In genomic region chr4:777520-778262, GRCh38 we compare ENCODE assay signal across 1 cellular context.
TF ChIP-seq lines count a peak whose summit lies in the region.

No MANE protein-coding gene starts in this region.

TF ChIP-seq in HepG2, 621 proteins besides CTCF, POLR2A, EP300 and RAD21 (continued from another document):
- TF ChIP-seq, protein P1, sequence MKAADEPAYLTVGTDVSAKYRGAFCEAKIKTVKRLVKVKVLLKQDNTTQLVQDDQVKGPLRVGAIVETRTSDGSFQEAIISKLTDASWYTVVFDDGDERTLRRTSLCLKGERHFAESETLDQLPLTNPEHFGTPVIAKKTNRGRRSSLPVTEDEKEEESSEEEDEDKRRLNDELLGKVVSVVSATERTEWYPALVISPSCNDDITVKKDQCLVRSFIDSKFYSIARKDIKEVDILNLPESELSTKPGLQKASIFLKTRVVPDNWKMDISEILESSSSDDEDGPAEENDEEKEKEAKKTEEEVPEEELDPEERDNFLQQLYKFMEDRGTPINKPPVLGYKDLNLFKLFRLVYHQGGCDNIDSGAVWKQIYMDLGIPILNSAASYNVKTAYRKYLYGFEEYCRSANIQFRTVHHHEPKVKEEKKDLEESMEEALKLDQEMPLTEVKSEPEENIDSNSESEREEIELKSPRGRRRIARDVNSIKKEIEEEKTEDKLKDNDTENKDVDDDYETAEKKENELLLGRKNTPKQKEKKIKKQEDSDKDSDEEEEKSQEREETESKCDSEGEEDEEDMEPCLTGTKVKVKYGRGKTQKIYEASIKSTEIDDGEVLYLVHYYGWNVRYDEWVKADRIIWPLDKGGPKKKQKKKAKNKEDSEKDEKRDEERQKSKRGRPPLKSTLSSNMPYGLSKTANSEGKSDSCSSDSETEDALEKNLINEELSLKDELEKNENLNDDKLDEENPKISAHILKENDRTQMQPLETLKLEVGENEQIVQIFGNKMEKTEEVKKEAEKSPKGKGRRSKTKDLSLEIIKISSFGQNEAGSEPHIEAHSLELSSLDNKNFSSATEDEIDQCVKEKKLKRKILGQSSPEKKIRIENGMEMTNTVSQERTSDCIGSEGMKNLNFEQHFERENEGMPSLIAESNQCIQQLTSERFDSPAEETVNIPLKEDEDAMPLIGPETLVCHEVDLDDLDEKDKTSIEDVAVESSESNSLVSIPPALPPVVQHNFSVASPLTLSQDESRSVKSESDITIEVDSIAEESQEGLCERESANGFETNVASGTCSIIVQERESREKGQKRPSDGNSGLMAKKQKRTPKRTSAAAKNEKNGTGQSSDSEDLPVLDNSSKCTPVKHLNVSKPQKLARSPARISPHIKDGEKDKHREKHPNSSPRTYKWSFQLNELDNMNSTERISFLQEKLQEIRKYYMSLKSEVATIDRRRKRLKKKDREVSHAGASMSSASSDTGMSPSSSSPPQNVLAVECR (CRISPR knock-in tag; IDR thresholded peaks at IDR 0.05; ENCODE audit: borderline replicate concordance) = peak; percentile 39; the same call in 1 of the 2 replicates
- TF ChIP-seq, protein P2, sequence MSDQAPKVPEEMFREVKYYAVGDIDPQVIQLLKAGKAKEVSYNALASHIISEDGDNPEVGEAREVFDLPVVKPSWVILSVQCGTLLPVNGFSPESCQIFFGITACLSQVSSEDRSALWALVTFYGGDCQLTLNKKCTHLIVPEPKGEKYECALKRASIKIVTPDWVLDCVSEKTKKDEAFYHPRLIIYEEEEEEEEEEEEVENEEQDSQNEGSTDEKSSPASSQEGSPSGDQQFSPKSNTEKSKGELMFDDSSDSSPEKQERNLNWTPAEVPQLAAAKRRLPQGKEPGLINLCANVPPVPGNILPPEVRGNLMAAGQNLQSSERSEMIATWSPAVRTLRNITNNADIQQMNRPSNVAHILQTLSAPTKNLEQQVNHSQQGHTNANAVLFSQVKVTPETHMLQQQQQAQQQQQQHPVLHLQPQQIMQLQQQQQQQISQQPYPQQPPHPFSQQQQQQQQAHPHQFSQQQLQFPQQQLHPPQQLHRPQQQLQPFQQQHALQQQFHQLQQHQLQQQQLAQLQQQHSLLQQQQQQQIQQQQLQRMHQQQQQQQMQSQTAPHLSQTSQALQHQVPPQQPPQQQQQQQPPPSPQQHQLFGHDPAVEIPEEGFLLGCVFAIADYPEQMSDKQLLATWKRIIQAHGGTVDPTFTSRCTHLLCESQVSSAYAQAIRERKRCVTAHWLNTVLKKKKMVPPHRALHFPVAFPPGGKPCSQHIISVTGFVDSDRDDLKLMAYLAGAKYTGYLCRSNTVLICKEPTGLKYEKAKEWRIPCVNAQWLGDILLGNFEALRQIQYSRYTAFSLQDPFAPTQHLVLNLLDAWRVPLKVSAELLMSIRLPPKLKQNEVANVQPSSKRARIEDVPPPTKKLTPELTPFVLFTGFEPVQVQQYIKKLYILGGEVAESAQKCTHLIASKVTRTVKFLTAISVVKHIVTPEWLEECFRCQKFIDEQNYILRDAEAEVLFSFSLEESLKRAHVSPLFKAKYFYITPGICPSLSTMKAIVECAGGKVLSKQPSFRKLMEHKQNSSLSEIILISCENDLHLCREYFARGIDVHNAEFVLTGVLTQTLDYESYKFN (CRISPR knock-in tag; conservative IDR thresholded peaks at IDR 0.05) = peak; percentile 69
